Comparison of ENCODE assay signal across 8 cellular contexts in genomic region chr6:110944681-110945151, GRCh38. TPM values are rescaled to one million over a fixed set of nuclear protein-coding genes. Genes with fewer than 3 reads are reported as not detected.
A peak's percentile ranks its signal among the peaks of the same experiment; 100 is the strongest.
DNase-seq lines count a peak whose midpoint lies in the region; ATAC-seq and TF ChIP-seq lines count a peak whose summit lies in the region.

No MANE protein-coding gene starts in this region.

- ATAC-seq in GM19452 (IDR thresholded peaks at IDR 0.05; ENCODE audit: unreplicated experiment), result peak; percentile 100
- ATAC-seq in HG03432 (IDR thresholded peaks at IDR 0.05; ENCODE audit: unreplicated experiment), result peak; percentile 100
- peak; percentile 100 for ATAC-seq in esophagus mucosa
- ATAC-seq in stimulated activated effector memory CD8-positive, alpha-beta T cell treated with anti-CD3 and anti-CD28 coated beads, Interleukin-12 subunit alpha, Interleukin-12 subunit beta, amount 100 ng/mL, for 72 hours, result peak; percentile 100
- ATAC-seq in gastroesophageal sphincter, result no peak

- intact Hi-C loops in ovary (cut with DNase I), result loop anchor here in 2 of 4 donors (5.0 to 10.0 kb wide), 4 partner anchors 262 to 420 kb away; no protein-coding TSS in a partner anchor

- no peaks in the 10 kb centered on the region for H3K36me3 Mint-ChIP-seq in stimulated activated effector memory CD8-positive, alpha-beta T cell treated with anti-CD3 and anti-CD28 coated beads, Interleukin-12 subunit alpha, Interleukin-12 subunit beta, amount 100 ng/mL, for 72 hours

- WGBS in gastroesophageal sphincter (ENCODE audit: low coverage in 1 of 2), 2 donors, result 43% methylated on average over 1 of the region's 1 CpG; no CpG with 5 or more reads in 1 of the 2 donors
- 93 to 100% (median 93%) methylated on average over 1 of the region's 1 CpG for WGBS in ovary, 3 donors

- TF ChIP-seq POLR2A in gastroesophageal sphincter (IDR thresholded peaks at IDR 0.05), result no peak
- no peak for TF ChIP-seq POLR2A in ovary (IDR thresholded peaks at IDR 0.05)

- H3K4me3 ChIP-seq in gastroesophageal sphincter, result no peak overlapping the region
- no peak overlapping the region for H3K4me3 ChIP-seq in ovary

- no peak for TF ChIP-seq EP300 in gastroesophageal sphincter (IDR thresholded peaks at IDR 0.05)
- no peak for TF ChIP-seq EP300 in ovary (IDR thresholded peaks at IDR 0.05)

- H3K9me3 Mint-ChIP-seq in stimulated activated effector memory CD8-positive, alpha-beta T cell treated with anti-CD3 and anti-CD28 coated beads, Interleukin-12 subunit alpha, Interleukin-12 subunit beta, amount 100 ng/mL, for 72 hours, result no peaks in the 10 kb centered on the region

- TF ChIP-seq CTCF in gastroesophageal sphincter (IDR thresholded peaks at IDR 0.05) (no peak), ovary (IDR thresholded peaks at IDR 0.05) (no peak)

- H3K4me1 ChIP-seq in gastroesophageal sphincter (peaks cover 0 to 4% (median 0%) of the 10 kb centered on the region in 3 donors), ovary (ENCODE audit: insufficient read depth) (no peaks in the 10 kb centered on the region)

- no peak overlapping the region for H3K4me3 Mint-ChIP-seq in stimulated activated effector memory CD8-positive, alpha-beta T cell treated with anti-CD3 and anti-CD28 coated beads, Interleukin-12 subunit alpha, Interleukin-12 subunit beta, amount 100 ng/mL, for 72 hours

- no peaks in the 10 kb centered on the region for H3K4me1 Mint-ChIP-seq in stimulated activated effector memory CD8-positive, alpha-beta T cell treated with anti-CD3 and anti-CD28 coated beads, Interleukin-12 subunit alpha, Interleukin-12 subunit beta, amount 100 ng/mL, for 72 hours

- no peaks in the 10 kb centered on the region for H3K36me3 ChIP-seq in gastroesophageal sphincter
- no peaks in the 10 kb centered on the region for H3K36me3 ChIP-seq in ovary

- H3K27me3 ChIP-seq in gastroesophageal sphincter (no peaks in the 10 kb centered on the region), ovary (no peaks in the 10 kb centered on the region)

- no peak overlapping the region for H3K27ac ChIP-seq in gastroesophageal sphincter
- H3K27ac ChIP-seq in ovary, result no peak overlapping the region

- no peaks in the 10 kb centered on the region for H3K9me3 ChIP-seq in gastroesophageal sphincter
- no peaks in the 10 kb centered on the region for H3K9me3 ChIP-seq in ovary

- peak; percentile 21 for DNase-seq in COLO829 (ENCODE audit: low spot score)
- DNase-seq in SW 1271 (lab: John Stamatoyannopoulos, UW), result peak; percentile 68 to 94
- peak; percentile 6 to 73 for DNase-seq in stimulated activated effector memory CD8-positive, alpha-beta T cell treated with anti-CD3 and anti-CD28 coated beads, Interleukin-12 subunit alpha, Interleukin-12 subunit beta, amount 100 ng/mL, for 72 hours (ENCODE audit: low spot score in 2 of 2)
- no peak for DNase-seq in ovary

- H3K27ac Mint-ChIP-seq in stimulated activated effector memory CD8-positive, alpha-beta T cell treated with anti-CD3 and anti-CD28 coated beads, Interleukin-12 subunit alpha, Interleukin-12 subunit beta, amount 100 ng/mL, for 72 hours, result peak overlapping the region; percentile 9

RNA-seq across cellular contexts. Expression of gene GTF3C6, which starts 13.8 kb away (rescaled TPM):
- total RNA-seq in esophagus mucosa (71.8 TPM), gastroesophageal sphincter (10 to 100 TPM; 38.5 to 51.4 (median 45.8) TPM), ovary (10 to 100 TPM; 16.5 to 60.2 (median 47.8) TPM)
- polyA plus RNA-seq in ovary, result 10 to 100 TPM; 29.1 to 83.9 TPM

RNA-seq across cellular contexts. Expression of gene RPF2, which starts 37.1 kb away (rescaled TPM):
- total RNA-seq in esophagus mucosa (19.8 TPM), gastroesophageal sphincter (10 to 100 TPM; 18.4 to 27.2 (median 22.2) TPM), ovary (10 to 100 TPM; 17.2 to 49.1 (median 25.8) TPM)
- polyA plus RNA-seq in ovary, result 10 to 100 TPM; 14.8 to 24.0 TPM

Comparison
In these comparisons a context has a peak if more than half of its experiments do, and no peak if none do; other contexts are left out.
1. DNase-seq: peak in COLO829 (single experiment), SW 1271 (2 of 2) and stimulated activated effector memory CD8-positive, alpha-beta T cell treated with anti-CD3 and anti-CD28 coated beads, Interleukin-12 subunit alpha, Interleukin-12 subunit beta, amount 100 ng/mL, for 72 hours (2 of 2); none in ovary (0 of 5).